ENCODE assay signal across 16 cellular contexts in the genomic region with DNA sequence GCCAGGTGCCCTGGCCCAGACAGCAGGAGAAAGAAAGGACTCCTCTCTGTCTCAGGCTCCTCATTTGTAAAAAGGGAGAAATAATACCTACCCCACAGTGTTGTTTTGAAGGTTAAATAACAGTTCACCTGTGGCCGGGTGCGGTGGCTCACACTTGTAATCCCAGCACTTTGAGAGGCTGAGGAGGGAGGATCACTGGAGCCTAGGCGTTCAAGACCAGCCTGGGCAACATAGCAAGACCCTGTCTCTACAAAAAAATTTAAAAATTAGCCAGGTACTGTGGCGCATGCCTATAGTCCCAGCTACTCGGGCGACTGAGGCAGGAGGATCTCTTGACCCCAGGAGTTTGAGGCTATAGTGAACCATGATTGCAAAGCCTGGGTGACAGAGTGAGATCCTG. TPM values are rescaled to one million over a fixed set of nuclear protein-coding genes. Genes with fewer than 3 reads are reported as not detected.
A peak's percentile ranks its signal among the peaks of the same experiment; 100 is the strongest.
DNase-seq lines count a peak whose midpoint lies in the region; ATAC-seq, FAIRE-seq and TF ChIP-seq lines count a peak whose summit lies in the region.
"Had no signal": no experiment of that assay in that cellular context is flagged by ENCODE, and none has a peak within 500 bp of the region (broad histone marks: within the 10 kb centered on the region; RNA-seq: fewer than 3 reads in every experiment).

No MANE protein-coding gene starts in this region.

- H3K36me3 Mint-ChIP-seq in MCF 10A (ENCODE audit: insufficient read depth, unreplicated experiment) (no peaks in the 10 kb centered on the region), memory B cell (peaks cover 3% of the 10 kb centered on the region), type B pancreatic cell (no peaks in the 10 kb centered on the region)
- no peaks in the 10 kb centered on the region for H3K36me3 Mint-ChIP-seq in activated CD8-positive, alpha-beta T cell treated with anti-CD3 and anti-CD28 coated beads, Interleukin-2, amount 10 ng/mL, durations not matched to agents 7 days and 5 days (ENCODE audit: low read depth)

- H3K4me1 ChIP-seq in breast epithelium (peaks cover 0 to 6% of the 10 kb centered on the region in 2 donors), pancreas (peaks cover 0 to 14% (median 7%) of the 10 kb centered on the region in 3 donors), right atrium auricular region (peaks cover 0 to 40% of the 10 kb centered on the region in 2 donors)

- H3K27ac ChIP-seq in breast epithelium (peak overlapping the region in 1 of 2 donors; percentile 94), pancreas (no peak overlapping the region), right atrium auricular region (no peak overlapping the region)
- H3K27ac ChIP-seq: brain microvascular endothelial cell, neutrophil had no signal

- CTCF ChIA-PET in MCF 10A (lab: Yijun Ruan, JAX) = no interaction called here
- CTCF ChIA-PET in activated CD8-positive, alpha-beta T cell treated with anti-CD3 and anti-CD28 coated beads, Interleukin-2, amount 10 ng/mL, durations not matched to agents 7 days and 5 days (lab: Charles Lee) = interaction anchor here (0.8 kb wide), 1 partner anchor 76 kb away, joined by 5 read pairs; no protein-coding TSS in a partner anchor

- DNase-seq in MCF 10A (ENCODE audit: unreplicated experiment) (no peak), breast epithelium (ENCODE audit: low spot score in 2 of 2) (no peak), memory B cell (ENCODE audit: low spot score in 2 of 2) (no peak), type B pancreatic cell (ENCODE audit: extremely low spot score, unreplicated experiment) (no peak), pancreas (no peak), right atrium auricular region (ENCODE audit: low spot score) (no peak)
- DNase-seq in activated CD8-positive, alpha-beta T cell treated with anti-CD3 and anti-CD28 coated beads, Interleukin-2, amount 10 ng/mL, durations not matched to agents 7 days and 5 days = no peak
- DNase-seq in stimulated activated naive CD4-positive, alpha-beta T cell treated with Interleukin-2 at 50 U/mL for 16 hours (lab: John Stamatoyannopoulos, UW) = no peak
- DNase-seq: activated gamma-delta T cell, brain microvascular endothelial cell, esophagus squamous epithelium, H9, NCI-H1436, SHP77, sigmoid colon had no signal

- H3K36me3 ChIP-seq in breast epithelium (no peaks in the 10 kb centered on the region), pancreas (no peaks in the 10 kb centered on the region), right atrium auricular region (no peaks in the 10 kb centered on the region)
- H3K36me3 ChIP-seq: brain microvascular endothelial cell, esophagus squamous epithelium, neutrophil, sigmoid colon had no signal

- POLR2A ChIA-PET in MCF 10A (lab: Yijun Ruan, JAX) = no interaction called here
- POLR2A ChIA-PET in activated CD8-positive, alpha-beta T cell treated with anti-CD3 and anti-CD28 coated beads, Interleukin-2, amount 10 ng/mL, durations not matched to agents 7 days and 5 days (lab: Charles Lee) = no interaction called here

- H3K27me3 ChIP-seq in breast epithelium (peaks cover 0 to 11% of the 10 kb centered on the region in 2 donors), pancreas (peaks cover 0 to 8% (median 0%) of the 10 kb centered on the region in 4 donors), right atrium auricular region (peaks cover 0 to 14% of the 10 kb centered on the region in 2 donors)
- H3K27me3 ChIP-seq: brain microvascular endothelial cell, sigmoid colon had no signal

- intact Hi-C loops in MCF 10A (cut with micrococcal nuclease) (no loop called here), breast epithelium (cut with DNase I; ENCODE audit: low total_unique reads) (no loop called here), pancreas (cut with DNase I) (no loop called here)

- WGBS in pancreas, 2 donors = 95 to 98% methylated on average over 6 of the region's 6 CpGs

- H3K4me1 Mint-ChIP-seq in MCF 10A (ENCODE audit: insufficient read depth, unreplicated experiment) (peaks cover 7% of the 10 kb centered on the region), memory B cell (peaks cover 15% of the 10 kb centered on the region), type B pancreatic cell (ENCODE audit: unreplicated experiment) (peaks cover 14% of the 10 kb centered on the region)
- peaks cover 10% of the 10 kb centered on the region for H3K4me1 Mint-ChIP-seq in activated CD8-positive, alpha-beta T cell treated with anti-CD3 and anti-CD28 coated beads, Interleukin-2, amount 10 ng/mL, durations not matched to agents 7 days and 5 days (ENCODE audit: low read depth)

- H3K27ac Mint-ChIP-seq in MCF 10A (ENCODE audit: low read depth, unreplicated experiment) = peak overlapping the region; percentile 63
- no peak overlapping the region for H3K27ac Mint-ChIP-seq in activated CD8-positive, alpha-beta T cell treated with anti-CD3 and anti-CD28 coated beads, Interleukin-2, amount 10 ng/mL, durations not matched to agents 7 days and 5 days
- peak overlapping the region; percentile 26 for H3K27ac Mint-ChIP-seq in memory B cell
- H3K27ac Mint-ChIP-seq in type B pancreatic cell = peak overlapping the region; percentile 92

- no peak for ATAC-seq in activated CD8-positive, alpha-beta T cell treated with anti-CD3 and anti-CD28 coated beads, Interleukin-2, amount 10 ng/mL, durations not matched to agents 7 days and 5 days
- ATAC-seq in memory B cell (ENCODE audit: low read depth) (no peak), pancreas (no peak)

- no TSS peak for BruUV-seq in MCF 10A (replicated peaks; lab: Mats Ljungman, UMichigan)

- H3K9me3 ChIP-seq in breast epithelium = no peaks in the 10 kb centered on the region
- H3K9me3 ChIP-seq in pancreas = no peaks in the 10 kb centered on the region
- no peaks in the 10 kb centered on the region for H3K9me3 ChIP-seq in right atrium auricular region
- H3K9me3 ChIP-seq: esophagus squamous epithelium, neutrophil, sigmoid colon had no signal

- no peak for FAIRE-seq in pancreas (lab: Jason Lieb, UNC)

- no peak for TF ChIP-seq POLR2A in breast epithelium (IDR thresholded peaks at IDR 0.05)

- H3K4me3 ChIP-seq in breast epithelium = no peak overlapping the region
- no peak overlapping the region for H3K4me3 ChIP-seq in pancreas
- H3K4me3 ChIP-seq in right atrium auricular region = no peak overlapping the region

- TF ChIP-seq CTCF in MCF 10A (IDR thresholded peaks at IDR 0.05; ENCODE audit: unreplicated experiment) (no peak), breast epithelium (IDR thresholded peaks at IDR 0.05) (no peak), type B pancreatic cell (conservative IDR thresholded peaks at IDR 0.05) (no peak), pancreas (IDR thresholded peaks at IDR 0.05) (no peak), right atrium auricular region (IDR thresholded peaks at IDR 0.05) (no peak)

- no peaks in the 10 kb centered on the region for H3K9me3 Mint-ChIP-seq in MCF 10A (ENCODE audit: unreplicated experiment)
- H3K9me3 Mint-ChIP-seq in activated CD8-positive, alpha-beta T cell treated with anti-CD3 and anti-CD28 coated beads, Interleukin-2, amount 10 ng/mL, durations not matched to agents 7 days and 5 days (ENCODE audit: insufficient read depth) = no peaks in the 10 kb centered on the region
- no peaks in the 10 kb centered on the region for H3K9me3 Mint-ChIP-seq in memory B cell
- no peaks in the 10 kb centered on the region for H3K9me3 Mint-ChIP-seq in type B pancreatic cell
- H3K9me3 Mint-ChIP-seq: H9 had no signal

- H3K4me3 Mint-ChIP-seq in MCF 10A (ENCODE audit: unreplicated experiment) (peak overlapping the region; percentile 62), memory B cell (peak overlapping the region; percentile 83), type B pancreatic cell (peak overlapping the region; percentile 88)
- H3K4me3 Mint-ChIP-seq in activated CD8-positive, alpha-beta T cell treated with anti-CD3 and anti-CD28 coated beads, Interleukin-2, amount 10 ng/mL, durations not matched to agents 7 days and 5 days = peak overlapping the region; percentile 44

- H3K27me3 Mint-ChIP-seq in MCF 10A (ENCODE audit: insufficient read depth, unreplicated experiment) = peaks cover 14% of the 10 kb centered on the region
- peaks cover 24% of the 10 kb centered on the region for H3K27me3 Mint-ChIP-seq in activated CD8-positive, alpha-beta T cell treated with anti-CD3 and anti-CD28 coated beads, Interleukin-2, amount 10 ng/mL, durations not matched to agents 7 days and 5 days (ENCODE audit: low read depth)
- peaks cover 10% of the 10 kb centered on the region for H3K27me3 Mint-ChIP-seq in memory B cell
- peaks cover 12% of the 10 kb centered on the region for H3K27me3 Mint-ChIP-seq in type B pancreatic cell

RNA-seq across cellular contexts. Expression of gene TMEM200B, which starts 2.5 kb away (rescaled TPM):
- not detected in 2 replicates for total RNA-seq in MCF 10A (2022)
- 10 to 100 TPM in 2 of 3 donors, 1 to 10 TPM in 1; 4.5 to 21.0 (median 12.1) TPM for total RNA-seq in breast epithelium
- total RNA-seq in activated CD8-positive, alpha-beta T cell treated with anti-CD3 and anti-CD28 coated beads, Interleukin-2, amount 10 ng/mL, durations not matched to agents 7 days and 5 days = not detected
- total RNA-seq in type B pancreatic cell (ENCODE audit: low replicate concordance) = 4.5 and 8.3 TPM in 2 replicates
- total RNA-seq in pancreas = 1 to 10 TPM in 1 of 6 donors, under 1 TPM in 5; 0.23 to 1.3 (median 0.65) TPM
- polyA plus RNA-seq in pancreas = under 1 TPM; 0.72 to 0.94 TPM
- 1 to 10 TPM; 1.7 to 4.8 TPM for total RNA-seq in right atrium auricular region

RNA-seq across cellular contexts. Expression of gene SRSF4, which starts 55.5 kb away (rescaled TPM):
- total RNA-seq in MCF 10A (2022) (95.8 and 97.9 TPM in 2 replicates), breast epithelium (10 to 100 TPM; 79.7 to 86.2 (median 85.2) TPM), type B pancreatic cell (ENCODE audit: low replicate concordance) (68.9 and 85.3 TPM in 2 replicates), pancreas (10 to 100 TPM; 22.6 to 38.7 (median 26.6) TPM), right atrium auricular region (10 to 100 TPM; 44.2 to 48.1 TPM)
- 100 to 1,000 TPM; 122 to 124 TPM for total RNA-seq in activated CD8-positive, alpha-beta T cell treated with anti-CD3 and anti-CD28 coated beads, Interleukin-2, amount 10 ng/mL, durations not matched to agents 7 days and 5 days
- polyA plus RNA-seq in pancreas = 10 to 100 TPM; 56.8 to 72.6 TPM
